In the genomic region with DNA sequence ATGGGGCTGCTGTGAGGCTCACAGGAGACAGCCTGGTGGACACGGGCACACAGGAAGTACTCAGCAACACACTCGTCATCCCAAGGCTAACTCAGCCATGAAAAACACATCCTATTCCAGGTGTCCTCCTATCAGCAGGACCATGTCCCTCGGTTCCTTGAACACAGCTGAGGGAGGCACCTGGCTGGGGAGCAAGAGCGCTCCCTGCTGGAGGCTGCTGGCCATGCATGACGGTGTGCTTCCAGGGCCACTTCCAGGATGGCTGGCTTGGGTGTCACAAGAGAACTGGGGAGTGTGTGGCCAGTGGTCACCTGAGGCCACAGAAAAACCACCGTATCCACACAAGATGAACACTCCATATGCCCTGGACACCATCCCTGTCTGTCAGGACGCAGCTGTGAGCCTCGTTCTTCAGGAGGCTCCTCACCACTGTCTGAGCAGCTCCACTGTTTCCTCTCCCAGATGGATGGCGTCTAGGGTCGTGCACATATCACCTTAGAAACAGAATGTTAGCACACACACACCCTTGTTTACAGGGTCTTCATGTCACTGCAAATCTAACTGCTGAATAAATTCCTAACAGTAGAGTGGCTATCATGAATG, we compare ENCODE assay signal across 8 cellular contexts. TPM values are rescaled to one million over a fixed set of nuclear protein-coding genes. Genes with fewer than 3 reads are reported as not detected.
DNase-seq lines count a peak whose midpoint lies in the region; ATAC-seq and TF ChIP-seq lines count a peak whose summit lies in the region.

No MANE protein-coding gene starts in this region.

- H3K27ac ChIP-seq in OCI-LY7 (ENCODE audit: low read depth, low read length, poor library complexity, severe bottlenecking): no peak overlapping the region

- intact Hi-C loops in Caco-2 (cut with micrococcal nuclease; ENCODE audit: unreplicated experiment): loop anchor here (1.0 kb wide), 2 partner anchors 122 to 181 kb away; a partner anchor contains a TSS
- intact Hi-C loops in OCI-LY7 (cut with micrococcal nuclease; ENCODE audit: unreplicated experiment): loop anchor here (1.0 to 5.0 kb wide), 2 partner anchors 122 to 181 kb away; a partner anchor contains a TSS
- intact Hi-C loops in natural killer cell (cut with micrococcal nuclease): loop anchor here (1.0 to 5.0 kb wide), 4 partner anchors 21 to 181 kb away; a partner anchor contains a TSS

- H3K27me3 Mint-ChIP-seq in Caco-2 (ENCODE audit: insufficient read depth, unreplicated experiment) (no peaks in the 10 kb centered on the region), natural killer cell (ENCODE audit: low read depth in 2 of 2) (no peaks in the 10 kb centered on the region)
- no peaks in the 10 kb centered on the region for H3K27me3 Mint-ChIP-seq in activated T-cell treated with anti-CD3 and anti-CD28 coated beads, Interleukin-2, amount 50 U/mL, for 72 hours (ENCODE audit: low read depth)

- peak; percentile 78 to 79 for ATAC-seq in activated T-cell treated with anti-CD3 and anti-CD28 coated beads, Interleukin-2, amount 50 U/mL, for 72 hours (replicated peaks in 1 of 2)
- peak; percentile 82 to 97 (median 94) for ATAC-seq in natural killer cell
- ATAC-seq in GM18858 (IDR thresholded peaks at IDR 0.05; ENCODE audit: unreplicated experiment): no peak

- H3K4me3 Mint-ChIP-seq in Caco-2 (ENCODE audit: unreplicated experiment) (no peak overlapping the region), natural killer cell (no peak overlapping the region)
- H3K4me3 Mint-ChIP-seq in activated T-cell treated with anti-CD3 and anti-CD28 coated beads, Interleukin-2, amount 50 U/mL, for 72 hours: no peak overlapping the region

- H3K4me1 Mint-ChIP-seq in Caco-2 (ENCODE audit: low read depth, unreplicated experiment): no peaks in the 10 kb centered on the region
- H3K4me1 Mint-ChIP-seq in activated T-cell treated with anti-CD3 and anti-CD28 coated beads, Interleukin-2, amount 50 U/mL, for 72 hours (ENCODE audit: low read depth): peaks cover 6% of the 10 kb centered on the region
- H3K4me1 Mint-ChIP-seq in natural killer cell: peaks cover 13 to 15% of the 10 kb centered on the region in 2 donors

- no peak overlapping the region for H2AFZ ChIP-seq in OCI-LY7 (ENCODE audit: low read length)

- peak; percentile 47 to 73 for DNase-seq in Caco-2
- DNase-seq in HFF-Myc (ENCODE audit: extremely low read depth, low read depth): peak; percentile 52
- peak; percentile 63 for DNase-seq in OCI-LY7 (ENCODE audit: low spot score)
- peak; percentile 63 to 77 for DNase-seq in activated T-cell treated with anti-CD3 and anti-CD28 coated beads, Interleukin-2, amount 50 U/mL, for 72 hours
- DNase-seq in fibroblast of gingiva (ENCODE audit: low read depth): peak; percentile 42
- peak; percentile 77 for DNase-seq in natural killer cell
- DNase-seq in stimulated activated CD8-positive, alpha-beta memory T cell treated with anti-CD3 and anti-CD28 coated beads, Interleukin-7, amount 100 ng/mL, for 4 hours (ENCODE audit: low read depth in 2 of 2): peak; percentile 44 to 55

- H3K36me3 Mint-ChIP-seq in Caco-2 (ENCODE audit: insufficient read depth, unreplicated experiment) (peaks cover 32% of the 10 kb centered on the region), natural killer cell (no peaks in the 10 kb centered on the region)
- peaks cover 1 to 4% of the 10 kb centered on the region in 2 donors for H3K36me3 Mint-ChIP-seq in activated T-cell treated with anti-CD3 and anti-CD28 coated beads, Interleukin-2, amount 50 U/mL, for 72 hours (ENCODE audit: insufficient read depth in 2 of 2)

- CTCF ChIA-PET in Caco-2 (lab: Charles Lee) (interaction anchor here (0.6 to 2.0 kb wide), 6 partner anchors 34 to 121 kb away, joined by 3 to 13 read pairs (median 5); a partner anchor contains a TSS), OCI-LY7 (lab: Charles Lee; ENCODE audit: unreplicated experiment) (interaction anchor here (1.1 kb wide), 1 partner anchor 91 kb away, joined by 3 read pairs; no protein-coding TSS in a partner anchor)

- H3K9me2 ChIP-seq in OCI-LY7 (ENCODE audit: insufficient read depth, low read length): no peaks in the 10 kb centered on the region

- H3K9me3 Mint-ChIP-seq in Caco-2 (ENCODE audit: unreplicated experiment): no peaks in the 10 kb centered on the region
- no peaks in the 10 kb centered on the region for H3K9me3 Mint-ChIP-seq in activated T-cell treated with anti-CD3 and anti-CD28 coated beads, Interleukin-2, amount 50 U/mL, for 72 hours
- no peaks in the 10 kb centered on the region for H3K9me3 Mint-ChIP-seq in natural killer cell

- H3K4me2 ChIP-seq in OCI-LY7 (ENCODE audit: low read length): no peak overlapping the region

- no peak overlapping the region for H3K4me3 ChIP-seq in Caco-2 (ENCODE audit: low read depth, low read length)
- no peak overlapping the region for H3K4me3 ChIP-seq in HFF-Myc (replicated peaks; ENCODE audit: low read depth, low read length)
- H3K4me3 ChIP-seq in OCI-LY7 (ENCODE audit: low read depth, low read length, poor library complexity, severe bottlenecking): no peak overlapping the region

- H4K20me1 ChIP-seq in OCI-LY7 (ENCODE audit: insufficient read depth, low read length): no peaks in the 10 kb centered on the region

- H3K27ac Mint-ChIP-seq in Caco-2 (ENCODE audit: unreplicated experiment) (no peak overlapping the region), natural killer cell (no peak overlapping the region)
- H3K27ac Mint-ChIP-seq in activated T-cell treated with anti-CD3 and anti-CD28 coated beads, Interleukin-2, amount 50 U/mL, for 72 hours: no peak overlapping the region

- peaks cover 7% of the 10 kb centered on the region; the same call in 1 of the 2 replicates for H3K4me1 ChIP-seq in Caco-2
- peaks cover 22% of the 10 kb centered on the region for H3K4me1 ChIP-seq in OCI-LY7 (ENCODE audit: insufficient read depth, low read length, poor library complexity, severe bottlenecking)

- TF ChIP-seq CTCF in Caco-2 (IDR thresholded peaks at IDR 0.05; ENCODE audit: insufficient read depth in 1 of 2, low read depth in 1 of 2, low read length in 1 of 2, severe bottlenecking in 1 of 2, unreplicated experiment in 1 of 2): peak; percentile 69 to 94
- TF ChIP-seq CTCF in HFF-Myc (IDR thresholded peaks at IDR 0.05; ENCODE audit: low read depth, low read length, missing control alignments): peak; percentile 99
- TF ChIP-seq CTCF in OCI-LY7 (conservative IDR thresholded peaks at IDR 0.05; ENCODE audit: low read length): peak; percentile 93
- TF ChIP-seq CTCF in natural killer cell (IDR thresholded peaks at IDR 0.05): peak; percentile 92

- H3K27me3 ChIP-seq in Caco-2 (replicated peaks; ENCODE audit: control insufficient read depth, insufficient read depth, low read length): no peaks in the 10 kb centered on the region

- BruUV-seq in Caco-2 (replicated peaks; lab: Mats Ljungman, UMichigan) (no TSS peak), OCI-LY7 (replicated peaks; lab: Mats Ljungman, UMichigan) (no TSS peak)

- peaks cover 2% of the 10 kb centered on the region for H3K36me3 ChIP-seq in Caco-2 (ENCODE audit: control insufficient read depth, insufficient read depth, low read length)
- peaks cover 88% of the 10 kb centered on the region for H3K36me3 ChIP-seq in OCI-LY7 (ENCODE audit: insufficient read depth, low read length)

- H3K9me3 ChIP-seq in Caco-2: no peaks in the 10 kb centered on the region
- no peaks in the 10 kb centered on the region for H3K9me3 ChIP-seq in OCI-LY7 (ENCODE audit: low read length)

- H3K79me2 ChIP-seq in OCI-LY7 (ENCODE audit: insufficient read depth, low read depth, low read length): no peaks in the 10 kb centered on the region

- POLR2A ChIA-PET in Caco-2 (lab: Charles Lee) (no interaction called here), OCI-LY7 (lab: Charles Lee) (no interaction called here)

RNA-seq across cellular contexts. Expression of a gene that starts 31.0 kb away (rescaled TPM):
- 28.3 and 32.2 TPM in 2 replicates for total RNA-seq in Caco-2 (2022)
- total RNA-seq in OCI-LY7 (2014; rRNA removed; shearing (Covaris generic)): 34.5 and 40.0 TPM in 2 replicates
- total RNA-seq in OCI-LY7 (2022): 41.0 and 46.2 TPM in 2 replicates
- total RNA-seq in activated T-cell treated with anti-CD3 and anti-CD28 coated beads, Interleukin-2, amount 50 U/mL, for 72 hours: 10 to 100 TPM; 28.6 to 39.0 TPM
- total RNA-seq in natural killer cell: 1 to 10 TPM; 1.3 to 2.6 (median 2.4) TPM
